In genomic region chr7:116577320-116577871, GRCh38 we compare ENCODE assay signal across 8 cellular contexts. TPM values are rescaled to one million over a fixed set of nuclear protein-coding genes. Genes with fewer than 3 reads are reported as not detected.
DNase-seq lines count a peak whose midpoint lies in the region; ATAC-seq and TF ChIP-seq lines count a peak whose summit lies in the region.

No MANE protein-coding gene starts in this region.

- intact Hi-C loops in ovary (cut with DNase I) = no loop called here

- no peaks in the 10 kb centered on the region for H3K27me3 ChIP-seq in ovary

- H3K4me1 ChIP-seq in ovary (ENCODE audit: insufficient read depth) = peaks cover 17% of the 10 kb centered on the region

- no peaks in the 10 kb centered on the region for H3K9me3 ChIP-seq in ovary

- H3K27ac ChIP-seq in ovary = no peak overlapping the region

- no peak overlapping the region for H3K4me3 ChIP-seq in ovary

- ATAC-seq in GM18517 (IDR thresholded peaks at IDR 0.05; ENCODE audit: unreplicated experiment) (peak; percentile 92), GM21529 (IDR thresholded peaks at IDR 0.05; ENCODE audit: unreplicated experiment) (peak; percentile 84), HG03520 (IDR thresholded peaks at IDR 0.05; ENCODE audit: unreplicated experiment) (peak; percentile 84)

- DNase-seq in lung microvascular endothelial cell (ENCODE audit: low read depth in 2 of 2) = peak; percentile 41 to 52
- DNase-seq in epidermal melanocyte (ENCODE audit: insufficient read length, low spot score) = no peak
- DNase-seq in NCI-H2107 treated with DMSO at 0.1 percent for 48 hours (lab: John Stamatoyannopoulos, UW; ENCODE audit: unreplicated experiment) = no peak
- no peak for DNase-seq in ovary
- DNase-seq in H4 (ENCODE audit: low spot score) = no peak

- no peak for TF ChIP-seq POLR2A in ovary (IDR thresholded peaks at IDR 0.05)

- no peak for TF ChIP-seq CTCF in ovary (IDR thresholded peaks at IDR 0.05)

- TF ChIP-seq EP300 in ovary (IDR thresholded peaks at IDR 0.05) = no peak

- no peaks in the 10 kb centered on the region for H3K36me3 ChIP-seq in ovary

- 17 to 64% (median 18%) methylated on average over 6 of the region's 6 CpGs for WGBS in ovary, 3 donors

RNA-seq across cellular contexts. Expression of gene CAV1, which starts 52.6 kb away (rescaled TPM):
- 585 and 1,079 TPM in 2 replicates for total RNA-seq in lung microvascular endothelial cell
- 100 to 1,000 TPM in 4 of 7 donors, 10 to 100 TPM in 3; 47.3 to 272 (median 101) TPM for total RNA-seq in ovary
- polyA plus RNA-seq in ovary = 100 to 1,000 TPM; 150 to 287 TPM
- 210 and 218 TPM in 2 replicates for total RNA-seq in H4 (2014; rRNA removed; shearing (Covaris generic))

Comparison
In these comparisons a context has a peak if more than half of its experiments do, and no peak if none do; other contexts are left out.
1. DNase-seq: peak in lung microvascular endothelial cell (2 of 2); none in epidermal melanocyte (single experiment), NCI-H2107 treated with DMSO at 0.1 percent for 48 hours (single experiment), ovary (0 of 5) and H4 (single experiment).
2. Peak in every context shown above with its lines, with median percentiles within 50 percentile points of each other: ATAC-seq.